Comparison of ENCODE assay signal across 8 cellular contexts in genomic region chr11:95835768-95836488, GRCh38. TPM values are rescaled to one million over a fixed set of nuclear protein-coding genes. Genes with fewer than 3 reads are reported as not detected.
DNase-seq lines count a peak whose midpoint lies in the region; ATAC-seq and TF ChIP-seq lines count a peak whose summit lies in the region.

No MANE protein-coding gene starts in this region.

- peak; percentile 99 for ATAC-seq in GM19438 (IDR thresholded peaks at IDR 0.05; ENCODE audit: low read depth, unreplicated experiment)
- ATAC-seq in HG03520 (IDR thresholded peaks at IDR 0.05; ENCODE audit: unreplicated experiment): peak; percentile 88

- H3K36me3 Mint-ChIP-seq in activated CD4-positive, alpha-beta memory T cell treated with anti-CD3 and anti-CD28 coated beads for 36 hours: peaks cover 35% of the 10 kb centered on the region
- H3K36me3 Mint-ChIP-seq in mesothelial cell of epicardium: peaks cover 29% of the 10 kb centered on the region

- H3K27me3 Mint-ChIP-seq in activated CD4-positive, alpha-beta memory T cell treated with anti-CD3 and anti-CD28 coated beads for 36 hours: no peaks in the 10 kb centered on the region
- H3K27me3 Mint-ChIP-seq in mesothelial cell of epicardium (ENCODE audit: low read depth): no peaks in the 10 kb centered on the region

- peaks cover 18% of the 10 kb centered on the region for H3K36me3 ChIP-seq in effector memory CD4-positive, alpha-beta T cell (ENCODE audit: control insufficient read depth, insufficient read depth, low read length)

- no peaks in the 10 kb centered on the region for H3K4me1 ChIP-seq in effector memory CD4-positive, alpha-beta T cell (ENCODE audit: control insufficient read depth, insufficient read depth, low read length, poor library complexity, severe bottlenecking)

- H3K27ac Mint-ChIP-seq in activated CD4-positive, alpha-beta memory T cell treated with anti-CD3 and anti-CD28 coated beads for 36 hours: no peak overlapping the region
- H3K27ac Mint-ChIP-seq in mesothelial cell of epicardium: peak overlapping the region; percentile 9

- no peaks in the 10 kb centered on the region for H3K27me3 ChIP-seq in effector memory CD4-positive, alpha-beta T cell (replicated peaks; ENCODE audit: control insufficient read depth, insufficient read depth, low read length, poor library complexity, severe bottlenecking)

- no peak overlapping the region for H3K27ac ChIP-seq in effector memory CD4-positive, alpha-beta T cell (ENCODE audit: insufficient read depth, low read length, poor library complexity, severe bottlenecking)

- POLR2A ChIA-PET in activated CD4-positive, alpha-beta memory T cell treated with anti-CD3 and anti-CD28 coated beads for 36 hours (lab: Charles Lee): interaction anchor here (0.6 kb wide), 1 partner anchor 105 kb away, joined by 3 read pairs; no protein-coding TSS in a partner anchor

- no peaks in the 10 kb centered on the region for H3K9me3 ChIP-seq in effector memory CD4-positive, alpha-beta T cell (ENCODE audit: control insufficient read depth, low read length)

- no peak overlapping the region for H3K4me3 ChIP-seq in effector memory CD4-positive, alpha-beta T cell (ENCODE audit: insufficient read depth, low read depth, low read length, poor library complexity, severe bottlenecking)

- peaks cover 3% of the 10 kb centered on the region for H3K4me1 Mint-ChIP-seq in activated CD4-positive, alpha-beta memory T cell treated with anti-CD3 and anti-CD28 coated beads for 36 hours (ENCODE audit: low read depth)
- H3K4me1 Mint-ChIP-seq in mesothelial cell of epicardium: peaks cover 3% of the 10 kb centered on the region

- H3K9me3 Mint-ChIP-seq in activated CD4-positive, alpha-beta memory T cell treated with anti-CD3 and anti-CD28 coated beads for 36 hours: no peaks in the 10 kb centered on the region
- no peaks in the 10 kb centered on the region for H3K9me3 Mint-ChIP-seq in mesothelial cell of epicardium

- TF ChIP-seq CTCF in mesothelial cell of epicardium (IDR thresholded peaks at IDR 0.05; ENCODE audit: unreplicated experiment): peak; percentile 84

- CTCF ChIA-PET in activated CD4-positive, alpha-beta memory T cell treated with anti-CD3 and anti-CD28 coated beads for 36 hours (lab: Charles Lee): interaction anchor here (0.8 to 4.2 kb wide), 40 partner anchors 8 to 684 kb away, joined by 3 to 38 read pairs (median 4); partner anchors contain the start of genes CCDC82, JRKL and MAML2

- peak; percentile 20 for DNase-seq in CMK (ENCODE audit: low read depth)
- peak; percentile 71 for DNase-seq in NCI-H526 treated with DMSO at 0.1 percent for 48 hours (lab: John Stamatoyannopoulos, UW)
- DNase-seq in activated CD4-positive, alpha-beta memory T cell treated with anti-CD3 and anti-CD28 coated beads for 36 hours: peak; percentile 63
- DNase-seq in effector memory CD4-positive, alpha-beta T cell: peak; percentile 7 to 43 (median 23)
- DNase-seq in mesothelial cell of epicardium (ENCODE audit: low spot score in 2 of 2, unreplicated experiment in 2 of 2): peak; percentile 20 to 61
- DNase-seq in stimulated activated CD8-positive, alpha-beta memory T cell treated with anti-CD3 and anti-CD28 coated beads, Interleukin-4, amount 100 ng/mL, for 24 hours (ENCODE audit: low read depth): peak; percentile 11

- H3K4me3 Mint-ChIP-seq in activated CD4-positive, alpha-beta memory T cell treated with anti-CD3 and anti-CD28 coated beads for 36 hours: no peak overlapping the region
- no peak overlapping the region for H3K4me3 Mint-ChIP-seq in mesothelial cell of epicardium

- intact Hi-C loops in activated CD4-positive, alpha-beta memory T cell treated with anti-CD3 and anti-CD28 coated beads for 36 hours (cut with micrococcal nuclease): loop anchor here (1.0 to 10.0 kb wide), 6 partner anchors 176 to 684 kb away; partner anchors contain the start of gene MAML2

RNA-seq across cellular contexts. Expression of gene CEP57, which starts 45.6 kb away (rescaled TPM):
- total RNA-seq in activated CD4-positive, alpha-beta memory T cell treated with anti-CD3 and anti-CD28 coated beads for 36 hours: 100 to 1,000 TPM; 115 to 117 TPM
- 74.2 to 78.3 TPM (median 75.5 TPM) in 3 replicates for total RNA-seq in mesothelial cell of epicardium

RNA-seq across cellular contexts. Expression of gene FAM76B, which starts 46.3 kb away (rescaled TPM):
- 10 to 100 TPM; 45.0 to 45.9 TPM for total RNA-seq in activated CD4-positive, alpha-beta memory T cell treated with anti-CD3 and anti-CD28 coated beads for 36 hours
- total RNA-seq in mesothelial cell of epicardium: 37.3 to 46.1 TPM (median 38.7 TPM) in 3 replicates

Comparison
In these comparisons a context has a peak if more than half of its experiments do, and no peak if none do; other contexts are left out.
1. DNase-seq: peak in every context shown above with its lines; median percentile 71 in NCI-H526 treated with DMSO at 0.1 percent for 48 hours; 63 in activated CD4-positive, alpha-beta memory T cell treated with anti-CD3 and anti-CD28 coated beads for 36 hours; 40 in mesothelial cell of epicardium; 23 in effector memory CD4-positive, alpha-beta T cell; 20 in CMK; 11 in stimulated activated CD8-positive, alpha-beta memory T cell treated with anti-CD3 and anti-CD28 coated beads, Interleukin-4, amount 100 ng/mL, for 24 hours.